Comparison of ENCODE assay signal across 1 cellular context in genomic region chrX:2654436-2655340, GRCh38.
A peak's percentile ranks its signal among the peaks of the same experiment; 100 is the strongest.
TF ChIP-seq lines count a peak whose summit lies in the region.

No MANE protein-coding gene starts in this region.

TF ChIP-seq in HepG2, 621 proteins besides CTCF, POLR2A, EP300 and RAD21 (continued from another document):
- TF ChIP-seq ARID5B (CRISPR knock-in tag; IDR thresholded peaks at IDR 0.05) (peak; percentile 66; the same call in 1 of the 2 replicates), SOX6 (IDR thresholded peaks at IDR 0.05) (no peak), SOX6 (CRISPR knock-in tag; IDR thresholded peaks at IDR 0.05) (peak; percentile 73), ZBED4 (CRISPR knock-in tag; IDR thresholded peaks at IDR 0.05; ENCODE audit: borderline replicate concordance) (peak; percentile 80; the same call in 1 of the 2 replicates), TRIM22 (IDR thresholded peaks at IDR 0.05) (no peak), GZF1 (CRISPR knock-in tag; IDR thresholded peaks at IDR 0.05) (no peak), NONO (IDR thresholded peaks at IDR 0.05) (no peak), NONO (CRISPR knock-in tag; conservative IDR thresholded peaks at IDR 0.05) (peak; percentile 82), ATF2 (CRISPR knock-in tag; IDR thresholded peaks at IDR 0.05) (peak; percentile 65), SIN3A (IDR thresholded peaks at IDR 0.05; ENCODE audit: borderline replicate concordance, low read depth, low read length) (0 out of 2 replicates have a peak, but pooled peaks have one; percentile 23), ZNF772 (CRISPR knock-in tag; IDR thresholded peaks at IDR 0.05) (no peak), E2F5 (CRISPR knock-in tag; conservative IDR thresholded peaks at IDR 0.05) (no peak), TAF1 (CRISPR knock-in tag; IDR thresholded peaks at IDR 0.05) (peak; percentile 38; the same call in 1 of the 2 replicates), ZNF792 (CRISPR knock-in tag; IDR thresholded peaks at IDR 0.05) (0 out of 2 replicates have a peak, but pooled peaks have one; percentile 59)
